In genomic region chr4:74884282-74884681, GRCh38 we compare ENCODE assay signal across 13 cellular contexts. TPM values are rescaled to one million over a fixed set of nuclear protein-coding genes. Genes with fewer than 3 reads are reported as not detected.
"Had no signal": no experiment of that assay in that cellular context is flagged by ENCODE, and none has a peak within 500 bp of the region (broad histone marks: within the 10 kb centered on the region; RNA-seq: fewer than 3 reads in every experiment).

No MANE protein-coding gene starts in this region.

- DNase-seq: activated CD4-positive, alpha-beta memory T cell treated with anti-CD3 and anti-CD28 coated beads for 36 hours; activated gamma-delta T cell treated with Interleukin-2 at 50 U/mL for 16 hours; activated naive CD8-positive, alpha-beta T cell treated with anti-CD3 and anti-CD28 coated beads, Interleukin-2, amount 10 ng/mL, durations not matched to agents 7 days and 5 days; activated T-cell treated with anti-CD3 and anti-CD28 coated beads, Interleukin-2, amount 50 U/mL, for 48 hours; aorta; dorsolateral prefrontal cortex; immature natural killer cell; sigmoid colon; stimulated activated CD4-positive, alpha-beta T cell treated with anti-CD3 and anti-CD28 coated beads, Interleukin-12 subunit alpha, Interleukin-12 subunit beta, amount 100 ng/mL, for 4 hours; stimulated activated naive CD4-positive, alpha-beta T cell; substantia nigra; trophoblast cell had no signal

- H3K27me3 ChIP-seq: dorsolateral prefrontal cortex, sigmoid colon had no signal

- H3K36me3 ChIP-seq: sigmoid colon had no signal

- H3K27ac ChIP-seq: dorsolateral prefrontal cortex, sigmoid colon had no signal

- H3K4me3 ChIP-seq: dorsolateral prefrontal cortex, sigmoid colon had no signal

- H3K9me3 ChIP-seq: sigmoid colon had no signal

RNA-seq across cellular contexts. Expression of gene PARM1, which starts 48.6 kb away (rescaled TPM):
- total RNA-seq: activated CD4-positive, alpha-beta memory T cell treated with anti-CD3 and anti-CD28 coated beads for 36 hours; activated naive CD8-positive, alpha-beta T cell treated with anti-CD3 and anti-CD28 coated beads, Interleukin-2, amount 10 ng/mL, durations not matched to agents 7 days and 5 days; bronchial epithelial cell had no signal
